9 cellular contexts compared by ENCODE assay signal in genomic region chr1:209335090-209335692, GRCh38.
DNase-seq lines count a peak whose midpoint lies in the region; ATAC-seq, FAIRE-seq and TF ChIP-seq lines count a peak whose summit lies in the region.
"Had no signal": no experiment of that assay in that cellular context is flagged by ENCODE, and none has a peak within 500 bp of the region (broad histone marks: within the 10 kb centered on the region; RNA-seq: fewer than 3 reads in every experiment).

No MANE protein-coding gene starts in this region.

- TF ChIP-seq CTCF in epithelial cell of proximal tubule (conservative IDR thresholded peaks at IDR 0.05; ENCODE audit: low read depth, low read length), result peak; percentile 87

- no peaks in the 10 kb centered on the region for H3K27me3 ChIP-seq in NT2/D1 (ENCODE audit: insufficient read depth, insufficient read length)
- H3K27me3 ChIP-seq in small intestine (ENCODE audit: control insufficient read depth in 2 of 2, insufficient read depth in 2 of 2, low read length in 2 of 2), result no peaks in the 10 kb centered on the region

- 12 to 30% (median 12%) methylated on average over 3 of the region's 3 CpGs for WGBS in small intestine, 3 donors

- H3K4me3 ChIP-seq in NT2/D1 (ENCODE audit: insufficient read length, low read depth) (no peak overlapping the region), epithelial cell of proximal tubule (ENCODE audit: low read depth, low read length) (no peak overlapping the region), small intestine (ENCODE audit: low read depth in 1 of 2, low read length in 2 of 2) (no peak overlapping the region)

- no peak for FAIRE-seq in small intestine (lab: Jason Lieb, UNC)
- FAIRE-seq: G401.6 had no signal

- DNase-seq in NCI-H2196 (lab: John Stamatoyannopoulos, UW; ENCODE audit: unreplicated experiment) (peak; percentile 7), NCI-H2196 treated with DMSO at 0.1 percent for 48 hours (lab: John Stamatoyannopoulos, UW; ENCODE audit: unreplicated experiment) (no peak), NT2/D1 (ENCODE audit: low read depth, low spot score) (peak; percentile 65), epithelial cell of proximal tubule (ENCODE audit: low read depth) (no peak), small intestine (peak; percentile 16)

- H3K27ac ChIP-seq in small intestine (ENCODE audit: low read depth in 1 of 2, low read length in 1 of 2), result no peak overlapping the region

- no peaks in the 10 kb centered on the region for H3K9me3 ChIP-seq in NT2/D1 (ENCODE audit: insufficient read depth, low read length)
- no peaks in the 10 kb centered on the region for H3K9me3 ChIP-seq in small intestine (ENCODE audit: control insufficient read depth, low read depth)

- ATAC-seq in GM18858 (IDR thresholded peaks at IDR 0.05; ENCODE audit: unreplicated experiment) (peak; percentile 71), HG03045 (IDR thresholded peaks at IDR 0.05; ENCODE audit: unreplicated experiment) (peak; percentile 81), HG03460 (IDR thresholded peaks at IDR 0.05; ENCODE audit: unreplicated experiment) (no peak)

- H3K36me3 ChIP-seq in NT2/D1 (ENCODE audit: insufficient read depth, insufficient read length, low read length) (no peaks in the 10 kb centered on the region), small intestine (ENCODE audit: control insufficient read depth in 2 of 2, insufficient read depth in 2 of 2, low read length in 2 of 2) (no peaks in the 10 kb centered on the region)

- no peak overlapping the region for H3K9ac ChIP-seq in NT2/D1 (ENCODE audit: insufficient read length, low read depth)

- H3K4me1 ChIP-seq in NT2/D1 (ENCODE audit: insufficient read depth, insufficient read length) (no peaks in the 10 kb centered on the region), small intestine (ENCODE audit: control insufficient read depth in 2 of 2, insufficient read depth in 1 of 2, low read depth in 1 of 2, low read length in 1 of 2) (no peaks in the 10 kb centered on the region)

Comparison
In these comparisons a context has a peak if more than half of its experiments do, and no peak if none do; other contexts are left out.
1. DNase-seq: peak in NCI-H2196 (single experiment), NT2/D1 (single experiment) and small intestine (single experiment); none in NCI-H2196 treated with DMSO at 0.1 percent for 48 hours (single experiment) and epithelial cell of proximal tubule (single experiment).